8 cellular contexts compared by ENCODE assay signal in the genomic region with DNA sequence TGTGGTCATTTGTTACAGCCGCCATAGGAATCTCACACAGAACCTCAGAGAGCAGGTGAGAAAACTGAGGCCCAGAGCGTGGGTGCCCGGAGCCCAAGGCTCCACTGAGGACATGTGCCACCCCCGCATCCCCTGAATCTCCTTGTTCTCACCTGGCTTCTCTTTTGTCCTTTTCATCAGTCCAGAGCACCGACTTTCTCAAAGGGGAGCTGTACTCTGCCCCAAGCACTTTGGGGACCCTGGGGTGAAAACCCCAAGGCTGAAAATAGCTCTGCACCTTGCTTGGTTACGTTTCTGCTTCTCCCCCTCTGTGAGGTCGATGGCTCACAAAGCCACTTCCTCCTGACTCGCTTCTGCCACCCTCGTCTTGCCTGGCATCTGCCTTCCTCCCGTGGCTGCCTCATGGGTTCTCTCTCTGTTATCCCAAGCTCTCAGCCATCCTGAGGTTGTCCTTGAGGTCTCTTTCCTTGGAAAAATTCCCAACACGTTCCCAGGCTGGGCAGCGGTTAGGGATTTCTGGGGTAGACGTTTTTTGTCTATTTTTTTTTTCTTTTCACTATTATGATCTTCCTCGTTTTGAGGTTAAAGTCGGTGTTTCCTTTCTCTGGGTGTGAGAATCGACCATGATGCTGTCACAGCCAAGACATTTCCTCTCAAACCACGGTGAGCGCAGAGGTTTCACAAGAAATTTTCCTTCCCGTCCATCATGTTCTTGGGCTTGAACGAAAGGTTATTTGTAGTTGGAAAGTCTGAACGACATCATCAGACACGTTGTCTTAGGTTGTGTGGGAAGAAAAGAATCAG. TPM values are rescaled to one million over a fixed set of nuclear protein-coding genes. Genes with fewer than 3 reads are reported as not detected.
DNase-seq lines count a peak whose midpoint lies in the region; ATAC-seq and TF ChIP-seq lines count a peak whose summit lies in the region.

No MANE protein-coding gene starts in this region.

- peak; percentile 77 for ATAC-seq in GM21447 (IDR thresholded peaks at IDR 0.05; ENCODE audit: unreplicated experiment)

- POLR2A ChIA-PET in CD4-positive, alpha-beta memory T cell (lab: Charles Lee; ENCODE audit: partially characterized antibody), result interaction anchor here (1.0 to 1.1 kb wide), 3 partner anchors 11 to 383 kb away, joined by 3 to 4 read pairs (median 3); no protein-coding TSS in a partner anchor

- H3K4me2 ChIP-seq in Karpas-422 (ENCODE audit: low read depth, low read length, poor library complexity, severe bottlenecking), result peak overlapping the region; percentile 70

- no peaks in the 10 kb centered on the region for H3K36me3 Mint-ChIP-seq in CD4-positive, alpha-beta memory T cell

- H4K20me1 ChIP-seq in Karpas-422 (ENCODE audit: insufficient read depth, low read depth, low read length), result no peaks in the 10 kb centered on the region

- peak overlapping the region; percentile 85 to 98 (median 95) for H3K27ac Mint-ChIP-seq in CD4-positive, alpha-beta memory T cell

- no peak for TF ChIP-seq CTCF in spleen (IDR thresholded peaks at IDR 0.05 in 8 of 11, conservative IDR thresholded peaks at IDR 0.05 in 3 of 11)

- intact Hi-C loops in CD4-positive, alpha-beta memory T cell (cut with micrococcal nuclease), result loop anchor here (1.0 to 2.0 kb wide), 3 partner anchors 33 to 137 kb away; partner anchors contain the start of genes COX4I1 and EMC8
- intact Hi-C loops in spleen (cut with DNase I; ENCODE audit: low total_unique reads), result no loop called here

- peaks cover 34% of the 10 kb centered on the region for H3K4me1 ChIP-seq in CD4-positive, alpha-beta memory T cell (ENCODE audit: insufficient read depth, low read length)
- H3K4me1 ChIP-seq in Karpas-422 (ENCODE audit: low read length) (peaks cover 35% of the 10 kb centered on the region), spleen (peaks cover 8 to 74% (median 43%) of the 10 kb centered on the region in 6 donors)

- no peaks in the 10 kb centered on the region for H3K9me2 ChIP-seq in Karpas-422 (replicated peaks; ENCODE audit: insufficient read depth, low read length)

- peak overlapping the region; percentile 69 to 91 (median 76) for H3K4me3 Mint-ChIP-seq in CD4-positive, alpha-beta memory T cell

- H3K4me3 ChIP-seq in CD4-positive, alpha-beta memory T cell (ENCODE audit: low read length in 2 of 2), result peak overlapping the region; percentile 28 to 49
- H3K4me3 ChIP-seq in Karpas-422 (ENCODE audit: low read length) (peak overlapping the region; percentile 27; the same call in 1 of the 2 replicates), spleen (peak overlapping the region in 4 of 8 donors; percentile 5 to 33 (median 9))

- peak in 1 of 3 donors; percentile 12 for TF ChIP-seq POLR2A in spleen (IDR thresholded peaks at IDR 0.05)

- CTCF ChIA-PET in CD4-positive, alpha-beta memory T cell (lab: Charles Lee; ENCODE audit: partially characterized antibody), result interaction anchor here (0.7 to 3.0 kb wide), 3 partner anchors 34 to 115 kb away, joined by 4 to 20 read pairs (median 9); no protein-coding TSS in a partner anchor

- peaks cover 28 to 52% (median 37%) of the 10 kb centered on the region in 4 donors for H3K4me1 Mint-ChIP-seq in CD4-positive, alpha-beta memory T cell

- H2AFZ ChIP-seq in Karpas-422 (ENCODE audit: low read length), result peak overlapping the region; percentile 57

- H3K9me3 Mint-ChIP-seq in CD4-positive, alpha-beta memory T cell, result no peaks in the 10 kb centered on the region

- no peaks in the 10 kb centered on the region for H3K9me3 ChIP-seq in CD4-positive, alpha-beta memory T cell (ENCODE audit: control insufficient read depth in 1 of 2, low read length in 2 of 2)
- H3K9me3 ChIP-seq in Karpas-422 (ENCODE audit: low read length) (no peaks in the 10 kb centered on the region), spleen (no peaks in the 10 kb centered on the region)

- H3K36me3 ChIP-seq in CD4-positive, alpha-beta memory T cell (ENCODE audit: insufficient read depth, low read length), result no peaks in the 10 kb centered on the region
- H3K36me3 ChIP-seq in Karpas-422 (ENCODE audit: insufficient read depth, low read length) (no peaks in the 10 kb centered on the region), spleen (no peaks in the 10 kb centered on the region)

- DNase-seq in CD4-positive, alpha-beta memory T cell, result peak; percentile 68 to 83 (median 77)
- peak; percentile 84 for DNase-seq in Karpas-422
- DNase-seq in activated CD8-positive, alpha-beta memory T cell treated with anti-CD3 and anti-CD28 coated beads, Interleukin-2, amount 50 U/mL, for 4 hours, result peak; percentile 71
- DNase-seq in spleen, result peak; percentile 90
- no peak for DNase-seq in RKO (ENCODE audit: low spot score)
- no peak for DNase-seq in NCI-H2196 (lab: John Stamatoyannopoulos, UW; ENCODE audit: unreplicated experiment)
- DNase-seq in foreskin melanocyte, result no peak

- peak overlapping the region; percentile 57 for H3K9ac ChIP-seq in Karpas-422 (ENCODE audit: low read length)

- no peaks in the 10 kb centered on the region for H3K27me3 Mint-ChIP-seq in CD4-positive, alpha-beta memory T cell

- H3K27me3 ChIP-seq in CD4-positive, alpha-beta memory T cell (ENCODE audit: insufficient read depth, low read length), result no peaks in the 10 kb centered on the region
- H3K27me3 ChIP-seq in Karpas-422 (ENCODE audit: low read length) (no peaks in the 10 kb centered on the region; the same call in 1 of the 2 replicates), spleen (replicated peaks in 1 of 7) (peaks cover 0 to 8% (median 0%) of the 10 kb centered on the region in 7 donors)

- 13 to 23% (median 15%) methylated on average over 22 of the region's 22 CpGs for WGBS in spleen, 5 donors

- H3K27ac ChIP-seq in CD4-positive, alpha-beta memory T cell (ENCODE audit: low read depth, low read length), result peak overlapping the region; percentile 55
- H3K27ac ChIP-seq in Karpas-422 (ENCODE audit: low read length), result peak overlapping the region; percentile 81
- H3K27ac ChIP-seq in spleen, result peak overlapping the region; percentile 72 to 92 (median 84)

- H3K79me2 ChIP-seq in Karpas-422 (ENCODE audit: low read length), result no peaks in the 10 kb centered on the region

RNA-seq across cellular contexts. Expression of gene IRF8, which starts 37.2 kb away (rescaled TPM):
- 1 to 10 TPM; 1.4 to 1.5 TPM for total RNA-seq in CD4-positive, alpha-beta memory T cell
- polyA plus RNA-seq in CD4-positive, alpha-beta memory T cell, result 1 to 10 TPM in 1 of 2 donors, under 1 TPM in 1; 0.48 to 4.0 TPM
- total RNA-seq in Karpas-422 (2014; rRNA removed; shearing (Covaris generic); ENCODE audit: low replicate concordance), result 285 and 592 TPM in 2 replicates
- total RNA-seq in spleen, result 100 to 1,000 TPM; 228 to 329 (median 278) TPM
- polyA plus RNA-seq in spleen, result 100 to 1,000 TPM; 103 to 183 (median 115) TPM

Comparison
In these comparisons a context has a peak if more than half of its experiments do, and no peak if none do; other contexts are left out.
1. DNase-seq: peak in CD4-positive, alpha-beta memory T cell (5 of 5), Karpas-422 (single experiment), activated CD8-positive, alpha-beta memory T cell treated with anti-CD3 and anti-CD28 coated beads, Interleukin-2, amount 50 U/mL, for 4 hours (single experiment) and spleen (single experiment); none in RKO (single experiment), NCI-H2196 (single experiment) and foreskin melanocyte (single experiment).
2. RNA of gene IRF8, which starts 37.2 kb away (total RNA-seq): 285 to 592 TPM in Karpas-422 and 228 to 329 TPM in spleen; 1.4 to 1.5 TPM in CD4-positive, alpha-beta memory T cell; every median in the first group is over 10 times any median in the second.
3. Peak in every context shown above with its lines, with median percentiles within 50 percentile points of each other: H3K27ac ChIP-seq.